ENCODE assay signal across 2 cellular contexts in the genomic region with DNA sequence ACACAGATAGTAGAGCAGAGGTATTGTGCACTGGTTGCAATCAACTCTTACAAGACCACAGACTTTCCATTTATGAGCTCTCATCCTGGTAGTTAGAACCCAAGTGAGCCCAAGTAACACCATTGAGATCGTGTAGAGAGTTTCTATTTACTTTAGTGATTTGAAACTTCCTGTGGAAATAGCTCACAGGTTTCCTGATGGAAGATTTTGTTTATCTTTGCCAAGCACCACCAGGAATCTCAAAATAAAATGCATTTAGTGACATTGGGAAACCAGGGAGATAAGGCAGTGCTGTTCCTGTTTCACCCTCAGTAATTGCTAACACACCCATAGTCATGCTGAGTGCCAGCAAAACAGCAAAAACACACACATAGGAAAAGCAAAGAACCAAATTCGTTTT.
TF ChIP-seq lines count a peak whose summit lies in the region.

No MANE protein-coding gene starts in this region.

TF ChIP-seq in HEK293, 187 proteins besides CTCF, POLR2A, EP300 and RAD21 (continued from another document and continues in another):
- TF ChIP-seq, protein P1, sequence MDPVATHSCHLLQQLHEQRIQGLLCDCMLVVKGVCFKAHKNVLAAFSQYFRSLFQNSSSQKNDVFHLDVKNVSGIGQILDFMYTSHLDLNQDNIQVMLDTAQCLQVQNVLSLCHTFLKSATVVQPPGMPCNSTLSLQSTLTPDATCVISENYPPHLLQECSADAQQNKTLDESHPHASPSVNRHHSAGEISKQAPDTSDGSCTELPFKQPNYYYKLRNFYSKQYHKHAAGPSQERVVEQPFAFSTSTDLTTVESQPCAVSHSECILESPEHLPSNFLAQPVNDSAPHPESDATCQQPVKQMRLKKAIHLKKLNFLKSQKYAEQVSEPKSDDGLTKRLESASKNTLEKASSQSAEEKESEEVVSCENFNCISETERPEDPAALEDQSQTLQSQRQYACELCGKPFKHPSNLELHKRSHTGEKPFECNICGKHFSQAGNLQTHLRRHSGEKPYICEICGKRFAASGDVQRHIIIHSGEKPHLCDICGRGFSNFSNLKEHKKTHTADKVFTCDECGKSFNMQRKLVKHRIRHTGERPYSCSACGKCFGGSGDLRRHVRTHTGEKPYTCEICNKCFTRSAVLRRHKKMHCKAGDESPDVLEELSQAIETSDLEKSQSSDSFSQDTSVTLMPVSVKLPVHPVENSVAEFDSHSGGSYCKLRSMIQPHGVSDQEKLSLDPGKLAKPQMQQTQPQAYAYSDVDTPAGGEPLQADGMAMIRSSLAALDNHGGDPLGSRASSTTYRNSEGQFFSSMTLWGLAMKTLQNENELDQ (tag by site-specific recombination; IDR thresholded peaks at IDR 0.05; ENCODE audit: low read depth), result no peak
- TF ChIP-seq ZNF776 (tag by site-specific recombination; IDR thresholded peaks at IDR 0.05; ENCODE audit: borderline replicate concordance), result no peak
- no peak for TF ChIP-seq ZSCAN30 (tag by site-specific recombination; IDR thresholded peaks at IDR 0.05)
- TF ChIP-seq, protein P2, sequence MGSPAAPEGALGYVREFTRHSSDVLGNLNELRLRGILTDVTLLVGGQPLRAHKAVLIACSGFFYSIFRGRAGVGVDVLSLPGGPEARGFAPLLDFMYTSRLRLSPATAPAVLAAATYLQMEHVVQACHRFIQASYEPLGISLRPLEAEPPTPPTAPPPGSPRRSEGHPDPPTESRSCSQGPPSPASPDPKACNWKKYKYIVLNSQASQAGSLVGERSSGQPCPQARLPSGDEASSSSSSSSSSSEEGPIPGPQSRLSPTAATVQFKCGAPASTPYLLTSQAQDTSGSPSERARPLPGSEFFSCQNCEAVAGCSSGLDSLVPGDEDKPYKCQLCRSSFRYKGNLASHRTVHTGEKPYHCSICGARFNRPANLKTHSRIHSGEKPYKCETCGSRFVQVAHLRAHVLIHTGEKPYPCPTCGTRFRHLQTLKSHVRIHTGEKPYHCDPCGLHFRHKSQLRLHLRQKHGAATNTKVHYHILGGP (tag by site-specific recombination; IDR thresholded peaks at IDR 0.05), result no peak
- no peak for TF ChIP-seq ZNF423 (tag by site-specific recombination; IDR thresholded peaks at IDR 0.05)
- TF ChIP-seq ZIC2 (tag by site-specific recombination; IDR thresholded peaks at IDR 0.05), result peak; percentile 77
- TF ChIP-seq ZNF341 (tag by site-specific recombination; IDR thresholded peaks at IDR 0.05; ENCODE audit: low read depth), result peak; percentile 41
- no peak for TF ChIP-seq MZF1 (tag by site-specific recombination; IDR thresholded peaks at IDR 0.05; ENCODE audit: borderline replicate concordance)
- TF ChIP-seq ZNF707 (tag by site-specific recombination; IDR thresholded peaks at IDR 0.05), result no peak
- TF ChIP-seq ZNF138 (tag by site-specific recombination; IDR thresholded peaks at IDR 0.05; ENCODE audit: borderline replicate concordance), result no peak
- TF ChIP-seq, protein P3, sequence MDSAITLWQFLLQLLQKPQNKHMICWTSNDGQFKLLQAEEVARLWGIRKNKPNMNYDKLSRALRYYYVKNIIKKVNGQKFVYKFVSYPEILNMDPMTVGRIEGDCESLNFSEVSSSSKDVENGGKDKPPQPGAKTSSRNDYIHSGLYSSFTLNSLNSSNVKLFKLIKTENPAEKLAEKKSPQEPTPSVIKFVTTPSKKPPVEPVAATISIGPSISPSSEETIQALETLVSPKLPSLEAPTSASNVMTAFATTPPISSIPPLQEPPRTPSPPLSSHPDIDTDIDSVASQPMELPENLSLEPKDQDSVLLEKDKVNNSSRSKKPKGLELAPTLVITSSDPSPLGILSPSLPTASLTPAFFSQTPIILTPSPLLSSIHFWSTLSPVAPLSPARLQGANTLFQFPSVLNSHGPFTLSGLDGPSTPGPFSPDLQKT (IDR thresholded peaks at IDR 0.05; ENCODE audit: borderline replicate concordance, low read depth, low read length), result no peak
- TF ChIP-seq ZNF658 (tag by site-specific recombination; IDR thresholded peaks at IDR 0.05), result no peak
- no peak for TF ChIP-seq ZNF221 (tag by site-specific recombination; IDR thresholded peaks at IDR 0.05; ENCODE audit: borderline replicate concordance)
- TF ChIP-seq, protein P4, sequence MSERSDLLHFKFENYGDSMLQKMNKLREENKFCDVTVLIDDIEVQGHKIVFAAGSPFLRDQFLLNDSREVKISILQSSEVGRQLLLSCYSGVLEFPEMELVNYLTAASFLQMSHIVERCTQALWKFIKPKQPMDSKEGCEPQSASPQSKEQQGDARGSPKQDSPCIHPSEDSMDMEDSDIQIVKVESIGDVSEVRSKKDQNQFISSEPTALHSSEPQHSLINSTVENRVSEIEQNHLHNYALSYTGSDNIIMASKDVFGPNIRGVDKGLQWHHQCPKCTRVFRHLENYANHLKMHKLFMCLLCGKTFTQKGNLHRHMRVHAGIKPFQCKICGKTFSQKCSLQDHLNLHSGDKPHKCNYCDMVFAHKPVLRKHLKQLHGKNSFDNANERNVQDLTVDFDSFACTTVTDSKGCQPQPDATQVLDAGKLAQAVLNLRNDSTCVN (tag by site-specific recombination; optimal IDR thresholded peaks at IDR 0.05), result no peak
- no peak for TF ChIP-seq ZNF621 (tag by site-specific recombination; IDR thresholded peaks at IDR 0.05)
- TF ChIP-seq ZNF626 (tag by site-specific recombination; IDR thresholded peaks at IDR 0.05), result no peak
- TF ChIP-seq ZNF366 (tag by site-specific recombination; conservative IDR thresholded peaks at IDR 0.05), result no peak
- no peak for TF ChIP-seq ZNF146 (tag by site-specific recombination; IDR thresholded peaks at IDR 0.05)
- TF ChIP-seq, protein P5, sequence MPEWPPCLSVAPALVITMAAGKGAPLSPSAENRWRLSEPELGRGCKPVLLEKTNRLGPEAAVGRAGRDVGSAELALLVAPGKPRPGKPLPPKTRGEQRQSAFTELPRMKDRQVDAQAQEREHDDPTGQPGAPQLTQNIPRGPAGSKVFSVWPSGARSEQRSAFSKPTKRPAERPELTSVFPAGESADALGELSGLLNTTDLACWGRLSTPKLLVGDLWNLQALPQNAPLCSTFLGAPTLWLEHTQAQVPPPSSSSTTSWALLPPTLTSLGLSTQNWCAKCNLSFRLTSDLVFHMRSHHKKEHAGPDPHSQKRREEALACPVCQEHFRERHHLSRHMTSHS (tag by site-specific recombination; IDR thresholded peaks at IDR 0.05), result no peak
- TF ChIP-seq ZNF561 (tag by site-specific recombination; IDR thresholded peaks at IDR 0.05; ENCODE audit: borderline replicate concordance), result no peak
- TF ChIP-seq ZFP37 (tag by site-specific recombination; IDR thresholded peaks at IDR 0.05), result no peak
- no peak for TF ChIP-seq ZNF140 (tag by site-specific recombination; IDR thresholded peaks at IDR 0.05)
- TF ChIP-seq ZNF830 (tag by site-specific recombination; IDR thresholded peaks at IDR 0.05; ENCODE audit: low read depth), result no peak
- no peak for TF ChIP-seq BCL11A (tag by site-specific recombination; IDR thresholded peaks at IDR 0.05; ENCODE audit: low read depth)
- TF ChIP-seq ZNF529 (tag by site-specific recombination; IDR thresholded peaks at IDR 0.05; ENCODE audit: insufficient replicate concordance), result no peak
- no peak for TF ChIP-seq IKZF3 (tag by site-specific recombination; IDR thresholded peaks at IDR 0.05)

TF ChIP-seq in WTC11, 78 proteins besides CTCF, POLR2A, EP300 and RAD21 (continued from another document):
- TF ChIP-seq, protein P6, sequence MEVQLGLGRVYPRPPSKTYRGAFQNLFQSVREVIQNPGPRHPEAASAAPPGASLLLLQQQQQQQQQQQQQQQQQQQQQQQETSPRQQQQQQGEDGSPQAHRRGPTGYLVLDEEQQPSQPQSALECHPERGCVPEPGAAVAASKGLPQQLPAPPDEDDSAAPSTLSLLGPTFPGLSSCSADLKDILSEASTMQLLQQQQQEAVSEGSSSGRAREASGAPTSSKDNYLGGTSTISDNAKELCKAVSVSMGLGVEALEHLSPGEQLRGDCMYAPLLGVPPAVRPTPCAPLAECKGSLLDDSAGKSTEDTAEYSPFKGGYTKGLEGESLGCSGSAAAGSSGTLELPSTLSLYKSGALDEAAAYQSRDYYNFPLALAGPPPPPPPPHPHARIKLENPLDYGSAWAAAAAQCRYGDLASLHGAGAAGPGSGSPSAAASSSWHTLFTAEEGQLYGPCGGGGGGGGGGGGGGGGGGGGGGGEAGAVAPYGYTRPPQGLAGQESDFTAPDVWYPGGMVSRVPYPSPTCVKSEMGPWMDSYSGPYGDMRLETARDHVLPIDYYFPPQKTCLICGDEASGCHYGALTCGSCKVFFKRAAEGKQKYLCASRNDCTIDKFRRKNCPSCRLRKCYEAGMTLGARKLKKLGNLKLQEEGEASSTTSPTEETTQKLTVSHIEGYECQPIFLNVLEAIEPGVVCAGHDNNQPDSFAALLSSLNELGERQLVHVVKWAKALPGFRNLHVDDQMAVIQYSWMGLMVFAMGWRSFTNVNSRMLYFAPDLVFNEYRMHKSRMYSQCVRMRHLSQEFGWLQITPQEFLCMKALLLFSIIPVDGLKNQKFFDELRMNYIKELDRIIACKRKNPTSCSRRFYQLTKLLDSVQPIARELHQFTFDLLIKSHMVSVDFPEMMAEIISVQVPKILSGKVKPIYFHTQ (CRISPR knock-in tag; IDR thresholded peaks at IDR 0.05), result no peak
- TF ChIP-seq, protein P7, sequence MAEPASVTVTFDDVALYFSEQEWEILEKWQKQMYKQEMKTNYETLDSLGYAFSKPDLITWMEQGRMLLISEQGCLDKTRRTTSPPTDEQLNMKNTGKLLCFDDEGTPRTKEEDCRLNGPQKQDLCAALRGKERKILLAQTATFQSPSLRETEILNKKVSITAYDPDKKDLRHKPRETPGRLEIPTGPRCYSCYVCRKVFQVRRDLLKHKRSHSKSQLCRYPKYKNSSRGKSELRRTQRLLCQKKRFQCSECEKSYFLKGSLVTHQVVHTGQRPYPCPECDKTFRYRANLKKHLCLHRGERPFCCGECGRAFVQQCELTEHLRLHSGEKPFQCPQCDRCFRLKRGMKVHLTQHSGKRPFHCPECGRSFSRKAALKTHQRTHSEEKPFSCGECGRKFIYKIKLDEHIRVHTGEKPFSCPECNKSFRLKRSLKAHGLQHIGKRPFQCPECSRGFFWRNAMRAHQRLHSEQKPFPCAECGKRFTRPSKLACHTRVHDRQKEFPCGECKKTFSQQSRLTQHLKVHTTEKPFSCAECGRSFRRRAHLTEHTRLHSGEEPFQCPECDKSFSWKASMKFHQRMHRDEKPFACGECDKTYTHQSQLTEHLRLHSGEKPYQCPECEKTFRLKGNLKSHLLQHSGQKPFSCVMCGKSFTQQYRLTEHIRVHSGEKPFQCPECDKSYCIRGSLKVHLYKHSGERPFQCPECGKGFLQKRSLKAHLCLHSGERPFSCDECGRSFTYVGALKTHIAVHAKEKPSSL (CRISPR knock-in tag; conservative IDR thresholded peaks at IDR 0.05), result no peak
